14 cellular contexts compared by ENCODE assay signal in the genomic region with DNA sequence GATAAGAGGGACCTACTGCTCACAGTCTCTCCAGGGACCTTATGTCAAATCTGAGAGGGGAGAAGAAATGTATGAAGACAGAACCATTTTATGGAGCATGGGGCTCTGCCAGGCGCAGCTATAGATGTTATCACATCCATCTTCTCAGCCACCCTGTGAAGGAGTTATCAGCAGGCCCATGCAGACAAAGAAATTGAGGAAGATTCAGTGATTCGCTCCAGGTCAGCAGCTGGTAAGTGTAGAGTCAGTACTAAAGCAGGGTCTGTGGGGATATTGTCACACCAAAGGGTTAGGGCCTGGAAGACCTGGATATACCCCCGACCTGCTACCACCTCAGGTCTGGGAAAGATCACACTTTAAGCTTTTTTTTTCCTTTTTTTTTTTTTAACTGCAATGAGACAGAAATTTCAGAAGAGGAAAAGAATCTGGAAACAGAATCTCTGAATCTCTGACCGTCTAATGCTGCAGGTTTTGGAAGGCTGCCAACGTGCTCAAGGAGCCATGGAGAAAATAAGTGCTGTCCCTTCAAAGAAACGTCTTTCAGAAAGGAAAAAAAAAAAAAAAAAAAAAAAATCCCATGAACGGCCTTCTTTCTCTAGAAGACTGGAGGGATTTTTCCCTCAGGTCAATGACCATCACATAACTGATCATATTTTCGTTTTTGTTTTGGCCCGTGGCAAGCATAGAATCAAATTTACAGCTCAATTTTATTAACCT.
DNase-seq lines count a peak whose midpoint lies in the region; ATAC-seq and TF ChIP-seq lines count a peak whose summit lies in the region.
"Had no signal": no experiment of that assay in that cellular context is flagged by ENCODE, and none has a peak within 500 bp of the region (broad histone marks: within the 10 kb centered on the region; RNA-seq: fewer than 3 reads in every experiment).

No MANE protein-coding gene starts in this region.

- ATAC-seq in GM21360 (IDR thresholded peaks at IDR 0.05; ENCODE audit: unreplicated experiment), result no peak
- no peak for ATAC-seq in HG02938 (IDR thresholded peaks at IDR 0.05; ENCODE audit: unreplicated experiment)
- ATAC-seq: lower lobe of right lung, pancreas had no signal

- DNase-seq in G401 (ENCODE audit: low spot score) (peak; percentile 32), NCI-H2171 (lab: John Stamatoyannopoulos, UW) (peak; percentile 43), choroid plexus epithelial cell (ENCODE audit: low read depth) (peak; percentile 79), renal cortical epithelial cell (ENCODE audit: low read depth) (peak; percentile 85), NCI-H2081 (lab: John Stamatoyannopoulos, UW) (no peak)
- DNase-seq: activated CD8-positive, alpha-beta memory T cell treated with anti-CD3 and anti-CD28 coated beads for 24 hours; lower lobe of right lung; NCI-H1436 treated with DMSO at 0.1 percent for 48 hours; PC-9; stimulated activated CD4-positive, alpha-beta T cell treated with anti-CD3 and anti-CD28 coated beads, Interleukin-2, amount 100 ng/mL, for 48 hours; T-helper 9 cell had no signal

- in situ Hi-C loops in G401 (cut with HindIII; ENCODE audit: low sequenced_read_pairs), result no loop called here

- TF ChIP-seq CTCF in choroid plexus epithelial cell (conservative IDR thresholded peaks at IDR 0.05; ENCODE audit: low read depth, low read length), result no peak

- no peak overlapping the region for H3K4me3 ChIP-seq in choroid plexus epithelial cell (ENCODE audit: low read depth, low read length)
- H3K4me3 ChIP-seq: lower lobe of right lung, pancreas, PC-9 had no signal

Comparison
In these comparisons a context has a peak if more than half of its experiments do, and no peak if none do; other contexts are left out.
1. DNase-seq: peak in G401 (single experiment), NCI-H2171 (single experiment), choroid plexus epithelial cell (single experiment) and renal cortical epithelial cell (single experiment); none in NCI-H2081 (0 of 2).